ENCODE assay signal across 8 cellular contexts in genomic region chr12:13001725-13002040, GRCh38. TPM values are rescaled to one million over a fixed set of nuclear protein-coding genes. Genes with fewer than 3 reads are reported as not detected.
DNase-seq lines count a peak whose midpoint lies in the region; ATAC-seq and TF ChIP-seq lines count a peak whose summit lies in the region.

No MANE protein-coding gene starts in this region.

- H3K4me1 ChIP-seq in BE2C = no peaks in the 10 kb centered on the region
- H3K4me1 ChIP-seq in PC-3 (ENCODE audit: insufficient read depth, low read length) = peaks cover 19% of the 10 kb centered on the region
- H3K4me1 ChIP-seq in esophagus (ENCODE audit: control insufficient read depth in 2 of 2, insufficient read depth in 2 of 2, low read length in 1 of 2) = peaks cover 0 to 8% of the 10 kb centered on the region in 2 donors
- peaks cover 24 to 25% of the 10 kb centered on the region in 2 experiments for H3K4me1 ChIP-seq in neutrophil (ENCODE audit: control insufficient read depth in 1 of 2, insufficient read depth in 1 of 2, low read depth in 1 of 2, low read length in 1 of 2)

- H3K4me2 ChIP-seq in PC-3 (ENCODE audit: low read length) = peak overlapping the region; percentile 97

- intact Hi-C loops in PC-3 (cut with micrococcal nuclease) = loop anchor here (1.0 to 5.0 kb wide), 5 partner anchors 93 to 221 kb away; no protein-coding TSS in a partner anchor

- TF ChIP-seq CTCF in BE2C (IDR thresholded peaks at IDR 0.05; ENCODE audit: low read depth, low read length) (no peak), PC-3 (conservative IDR thresholded peaks at IDR 0.05; ENCODE audit: low read depth, low read length) (no peak), neutrophil (IDR thresholded peaks at IDR 0.05) (no peak)

- H3K9me3 ChIP-seq in BE2C (no peaks in the 10 kb centered on the region), PC-3 (ENCODE audit: low read length) (no peaks in the 10 kb centered on the region), esophagus (ENCODE audit: control insufficient read depth in 2 of 2, insufficient read depth in 1 of 2, low read depth in 1 of 2, low read length in 1 of 2) (no peaks in the 10 kb centered on the region), neutrophil (no peaks in the 10 kb centered on the region)

- POLR2A ChIA-PET in PC-3 (lab: Charles Lee; ENCODE audit: unreplicated experiment) = no interaction called here

- H3K9me2 ChIP-seq in PC-3 (replicated peaks; ENCODE audit: low read length) = no peaks in the 10 kb centered on the region

- WGBS in esophagus, 2 donors = 46 to 49% methylated on average over 19 of the region's 19 CpGs

- peak overlapping the region; percentile 68; the same call in 1 of the 2 replicates for H3K9ac ChIP-seq in PC-3 (ENCODE audit: low read length)

- peaks cover 47% of the 10 kb centered on the region for H3K79me2 ChIP-seq in PC-3 (ENCODE audit: low read length)

- H2AFZ ChIP-seq in PC-3 (ENCODE audit: low read length) = peak overlapping the region; percentile 66; the same call in 1 of the 2 replicates

- DNase-seq in BE2C (no peak), PC-3 (no peak), NOMO-1 (lab: John Stamatoyannopoulos, UW; ENCODE audit: unreplicated experiment in 2 of 2) (no peak), NCI-H1694 (lab: John Stamatoyannopoulos, UW) (no peak), middle frontal gyrus (ENCODE audit: extremely low spot score, low spot score) (no peak)

- H3K27ac ChIP-seq in PC-3 (ENCODE audit: low read length) = no peak overlapping the region
- H3K27ac ChIP-seq in esophagus (ENCODE audit: low read depth in 2 of 2, low read length in 1 of 2) = peak overlapping the region; percentile 91 to 96
- H3K27ac ChIP-seq in neutrophil = peak overlapping the region; percentile 93

- no peaks in the 10 kb centered on the region for H3F3A ChIP-seq in PC-3 (ENCODE audit: low read length, unreplicated experiment)

- H3K36me3 ChIP-seq in BE2C = no peaks in the 10 kb centered on the region
- no peaks in the 10 kb centered on the region for H3K36me3 ChIP-seq in PC-3 (ENCODE audit: low read depth, low read length)
- no peaks in the 10 kb centered on the region for H3K36me3 ChIP-seq in esophagus (ENCODE audit: control insufficient read depth in 2 of 2, insufficient read depth in 2 of 2, low read length in 1 of 2)
- no peaks in the 10 kb centered on the region for H3K36me3 ChIP-seq in neutrophil

- BruUV-seq in PC-3 (replicated peaks; lab: Mats Ljungman, UMichigan) = no TSS peak

- ATAC-seq in PC-3 = no peak
- no peak for ATAC-seq in HG02588 (IDR thresholded peaks at IDR 0.05; ENCODE audit: unreplicated experiment)

- CTCF ChIA-PET in PC-3 (lab: Charles Lee) = no interaction called here

- H4K20me1 ChIP-seq in PC-3 (ENCODE audit: low read length) = no peaks in the 10 kb centered on the region

- H3K27me3 ChIP-seq in BE2C (peaks cover 17% of the 10 kb centered on the region), PC-3 (ENCODE audit: low read length) (no peaks in the 10 kb centered on the region), esophagus (ENCODE audit: control insufficient read depth in 1 of 2, insufficient read depth in 2 of 2, low read length in 2 of 2) (no peaks in the 10 kb centered on the region), neutrophil (peaks cover 21% of the 10 kb centered on the region)

- peak overlapping the region; percentile 63 for H3K4me3 ChIP-seq in BE2C (ENCODE audit: low read depth, low read length)
- peak overlapping the region; percentile 72 for H3K4me3 ChIP-seq in PC-3 (ENCODE audit: low read length)
- peak overlapping the region; percentile 69 to 83 for H3K4me3 ChIP-seq in esophagus (ENCODE audit: low read depth in 1 of 2, low read length in 2 of 2)
- peak overlapping the region; percentile 77 to 79 for H3K4me3 ChIP-seq in neutrophil (ENCODE audit: low read depth in 1 of 2, low read length in 1 of 2)

RNA-seq across cellular contexts. Expression of gene HEBP1, which starts 1.6 kb away (rescaled TPM):
- polyA plus RNA-seq in BE2C (2012; ENCODE audit: insufficient read depth, insufficient read length, low read depth) = 1.4 TPM
- total RNA-seq in PC-3 (2014; rRNA removed) = 6.2 and 8.2 TPM in 2 replicates
- 10 to 100 TPM; 28.6 to 39.1 TPM for polyA plus RNA-seq in esophagus

RNA-seq across cellular contexts. Expression of gene FAM234B, which starts 42.5 kb away (rescaled TPM):
- 4.2 TPM for polyA plus RNA-seq in BE2C (2012; ENCODE audit: insufficient read depth, insufficient read length, low read depth)
- total RNA-seq in PC-3 (2014; rRNA removed) = 3.1 and 3.3 TPM in 2 replicates
- 1 to 10 TPM in 1 of 2 donors, under 1 TPM in 1; 0.84 to 1.1 TPM for polyA plus RNA-seq in esophagus

RNA-seq across cellular contexts. Expression of gene GPRC5D, which starts 49.7 kb away (rescaled TPM):
- polyA plus RNA-seq in BE2C (2012; ENCODE audit: insufficient read depth, insufficient read length, low read depth) = 1.3 TPM
- not detected in 2 replicates for total RNA-seq in PC-3 (2014; rRNA removed)
- polyA plus RNA-seq in esophagus = under 1 TPM; 0.31 to 0.69 TPM
